In genomic region chr5:28862137-28862859, GRCh38 we compare ENCODE assay signal across 29 cellular contexts.
DNase-seq lines count a peak whose midpoint lies in the region; ATAC-seq and TF ChIP-seq lines count a peak whose summit lies in the region.
"Had no signal": no experiment of that assay in that cellular context is flagged by ENCODE, and none has a peak within 500 bp of the region (broad histone marks: within the 10 kb centered on the region; RNA-seq: fewer than 3 reads in every experiment).

No MANE protein-coding gene starts in this region.

- peak overlapping the region; percentile 74 for H3K27ac Mint-ChIP-seq in endothelial cell (ENCODE audit: unreplicated experiment)
- no peak overlapping the region for H3K27ac Mint-ChIP-seq in CD8-positive, alpha-beta memory T cell
- H3K27ac Mint-ChIP-seq: activated CD4-positive, alpha-beta T cell treated with anti-CD3 and anti-CD28 coated beads, Interleukin-2, amount 10 ng/mL, durations not matched to agents 24 days and 14 days; activated naive CD8-positive, alpha-beta T cell treated with anti-CD3 and anti-CD28 coated beads, Interleukin-2, amount 10 ng/mL, durations not matched to agents 7 days and 5 days; memory B cell; stimulated activated effector memory CD8-positive, alpha-beta T cell treated with anti-CD3 and anti-CD28 coated beads, Interleukin-12 subunit alpha, Interleukin-12 subunit beta, amount 100 ng/mL, for 72 hours had no signal

- H3K4me3 Mint-ChIP-seq in endothelial cell (ENCODE audit: unreplicated experiment), result no peak overlapping the region
- H3K4me3 Mint-ChIP-seq in CD8-positive, alpha-beta memory T cell, result no peak overlapping the region
- H3K4me3 Mint-ChIP-seq: activated CD4-positive, alpha-beta T cell treated with anti-CD3 and anti-CD28 coated beads, Interleukin-2, amount 10 ng/mL, durations not matched to agents 24 days and 14 days; activated naive CD8-positive, alpha-beta T cell treated with anti-CD3 and anti-CD28 coated beads, Interleukin-2, amount 10 ng/mL, durations not matched to agents 7 days and 5 days; memory B cell; stimulated activated effector memory CD8-positive, alpha-beta T cell treated with anti-CD3 and anti-CD28 coated beads, Interleukin-12 subunit alpha, Interleukin-12 subunit beta, amount 100 ng/mL, for 72 hours had no signal

- H3K9me3 ChIP-seq in CD8-positive, alpha-beta memory T cell (ENCODE audit: low read length), result no peaks in the 10 kb centered on the region
- H3K9me3 ChIP-seq in sigmoid colon, result no peaks in the 10 kb centered on the region
- H3K9me3 ChIP-seq: ascending aorta, BLaER1, gastrocnemius medialis, SK-N-SH had no signal

- H3K27ac ChIP-seq in CD8-positive, alpha-beta memory T cell (ENCODE audit: low read depth, low read length), result no peak overlapping the region
- H3K27ac ChIP-seq in sigmoid colon, result no peak overlapping the region
- H3K27ac ChIP-seq: ascending aorta, BLaER1, gastrocnemius medialis, hepatocyte, RWPE1 had no signal

- no peaks in the 10 kb centered on the region for H3K27me3 ChIP-seq in CD8-positive, alpha-beta memory T cell (ENCODE audit: insufficient read depth, low read length, poor library complexity, severe bottlenecking)
- H3K27me3 ChIP-seq in sigmoid colon, result no peaks in the 10 kb centered on the region
- H3K27me3 ChIP-seq: ascending aorta, BLaER1, gastrocnemius medialis, hepatocyte had no signal

- H3K4me1 Mint-ChIP-seq in endothelial cell (ENCODE audit: unreplicated experiment), result peaks cover 11% of the 10 kb centered on the region
- H3K4me1 Mint-ChIP-seq in CD8-positive, alpha-beta memory T cell, result no peaks in the 10 kb centered on the region
- H3K4me1 Mint-ChIP-seq: activated CD4-positive, alpha-beta T cell treated with anti-CD3 and anti-CD28 coated beads, Interleukin-2, amount 10 ng/mL, durations not matched to agents 24 days and 14 days; activated naive CD8-positive, alpha-beta T cell treated with anti-CD3 and anti-CD28 coated beads, Interleukin-2, amount 10 ng/mL, durations not matched to agents 7 days and 5 days; memory B cell; stimulated activated effector memory CD8-positive, alpha-beta T cell treated with anti-CD3 and anti-CD28 coated beads, Interleukin-12 subunit alpha, Interleukin-12 subunit beta, amount 100 ng/mL, for 72 hours had no signal

- intact Hi-C loops in sigmoid colon (cut with DNase I), result no loop called here

- TF ChIP-seq POLR2A in sigmoid colon (IDR thresholded peaks at IDR 0.05), result no peak

- H3K9me3 Mint-ChIP-seq in endothelial cell (ENCODE audit: unreplicated experiment), result no peaks in the 10 kb centered on the region
- H3K9me3 Mint-ChIP-seq in CD8-positive, alpha-beta memory T cell, result peaks cover 4 to 26% (median 17%) of the 10 kb centered on the region in 5 donors

- DNase-seq in COLO668 (lab: John Stamatoyannopoulos, UW; ENCODE audit: unreplicated experiment) (peak; percentile 69), NCI-H1436 (lab: John Stamatoyannopoulos, UW) (peak; percentile 29), NCI-H510A (lab: John Stamatoyannopoulos, UW) (peak; percentile 33), endothelial cell (ENCODE audit: low spot score) (no peak), UCSD-AML1 (lab: John Stamatoyannopoulos, UW; ENCODE audit: unreplicated experiment) (no peak), sigmoid colon (no peak)
- no peak for DNase-seq in CD8-positive, alpha-beta memory T cell
- DNase-seq: activated CD4-positive, alpha-beta T cell treated with anti-CD3 and anti-CD28 coated beads, Interleukin-2, amount 10 ng/mL, durations not matched to agents 24 days and 14 days; activated gamma-delta T cell; activated naive CD8-positive, alpha-beta T cell treated with anti-CD3 and anti-CD28 coated beads, Interleukin-2, amount 10 ng/mL, durations not matched to agents 7 days and 5 days; activated T-cell treated with anti-CD3 and anti-CD28 coated beads, Interleukin-2, amount 50 U/mL, for 1 hour; cortex of kidney; gastrocnemius medialis; left cardiac atrium; NCI-H2107; NCI-H82; SK-N-SH; stimulated activated CD4-positive, alpha-beta T cell treated with anti-CD3 and anti-CD28 coated beads, Interleukin-4, amount 100 ng/mL, for 24 hours; substantia nigra; T-helper 2 cell had no signal

- no peak for ATAC-seq in HG03108 (IDR thresholded peaks at IDR 0.05; ENCODE audit: unreplicated experiment)
- ATAC-seq: gastrocnemius medialis; HCT116; left cardiac atrium; sciatic nerve; stimulated activated effector memory CD8-positive, alpha-beta T cell treated with anti-CD3 and anti-CD28 coated beads, Interleukin-12 subunit alpha, Interleukin-12 subunit beta, amount 100 ng/mL, for 72 hours had no signal

- WGBS in sigmoid colon, 2 donors, result 79 to 80% methylated on average over 12 of the region's 12 CpGs

- POLR2A ChIA-PET in CD8-positive, alpha-beta memory T cell (lab: Charles Lee), result no interaction called here

- TF ChIP-seq CTCF in endothelial cell (IDR thresholded peaks at IDR 0.05; ENCODE audit: unreplicated experiment), result no peak
- no peak for TF ChIP-seq CTCF in sigmoid colon (IDR thresholded peaks at IDR 0.05)

- no peaks in the 10 kb centered on the region for H3K4me1 ChIP-seq in CD8-positive, alpha-beta memory T cell (ENCODE audit: insufficient read depth, low read length)
- no peaks in the 10 kb centered on the region for H3K4me1 ChIP-seq in sigmoid colon
- H3K4me1 ChIP-seq: ascending aorta, BLaER1, gastrocnemius medialis had no signal

- CTCF ChIA-PET in CD8-positive, alpha-beta memory T cell (lab: Charles Lee), result no interaction called here

- no peaks in the 10 kb centered on the region for H3K36me3 Mint-ChIP-seq in endothelial cell (ENCODE audit: low read depth, unreplicated experiment)
- H3K36me3 Mint-ChIP-seq in CD8-positive, alpha-beta memory T cell, result no peaks in the 10 kb centered on the region
- H3K36me3 Mint-ChIP-seq: activated naive CD8-positive, alpha-beta T cell treated with anti-CD3 and anti-CD28 coated beads, Interleukin-2, amount 10 ng/mL, durations not matched to agents 7 days and 5 days; memory B cell; stimulated activated effector memory CD8-positive, alpha-beta T cell treated with anti-CD3 and anti-CD28 coated beads, Interleukin-12 subunit alpha, Interleukin-12 subunit beta, amount 100 ng/mL, for 72 hours had no signal

- H3K27me3 Mint-ChIP-seq in endothelial cell (ENCODE audit: unreplicated experiment), result no peaks in the 10 kb centered on the region
- H3K27me3 Mint-ChIP-seq in CD8-positive, alpha-beta memory T cell, result no peaks in the 10 kb centered on the region
- H3K27me3 Mint-ChIP-seq: activated CD4-positive, alpha-beta T cell treated with anti-CD3 and anti-CD28 coated beads, Interleukin-2, amount 10 ng/mL, durations not matched to agents 24 days and 14 days; activated naive CD8-positive, alpha-beta T cell treated with anti-CD3 and anti-CD28 coated beads, Interleukin-2, amount 10 ng/mL, durations not matched to agents 7 days and 5 days; memory B cell had no signal

- TF ChIP-seq EP300 in sigmoid colon (IDR thresholded peaks at IDR 0.05), result no peak

- H3K4me3 ChIP-seq in CD8-positive, alpha-beta memory T cell (ENCODE audit: low read length), result no peak overlapping the region
- no peak overlapping the region for H3K4me3 ChIP-seq in sigmoid colon
- H3K4me3 ChIP-seq: ascending aorta, BLaER1, gastrocnemius medialis, hepatocyte had no signal

- no peaks in the 10 kb centered on the region for H3K36me3 ChIP-seq in CD8-positive, alpha-beta memory T cell (ENCODE audit: insufficient read depth, low read length)
- H3K36me3 ChIP-seq in sigmoid colon, result no peaks in the 10 kb centered on the region
- H3K36me3 ChIP-seq: ascending aorta, BLaER1, gastrocnemius medialis had no signal

Comparison
In these comparisons a context has a peak if more than half of its experiments do, and no peak if none do; other contexts are left out.
1. DNase-seq: peak in COLO668 (single experiment), NCI-H1436 (single experiment) and NCI-H510A (single experiment); none in endothelial cell (single experiment), UCSD-AML1 (single experiment), CD8-positive, alpha-beta memory T cell (0 of 5) and sigmoid colon (single experiment).